ENCODE assay signal across 2 cellular contexts in the genomic region with DNA sequence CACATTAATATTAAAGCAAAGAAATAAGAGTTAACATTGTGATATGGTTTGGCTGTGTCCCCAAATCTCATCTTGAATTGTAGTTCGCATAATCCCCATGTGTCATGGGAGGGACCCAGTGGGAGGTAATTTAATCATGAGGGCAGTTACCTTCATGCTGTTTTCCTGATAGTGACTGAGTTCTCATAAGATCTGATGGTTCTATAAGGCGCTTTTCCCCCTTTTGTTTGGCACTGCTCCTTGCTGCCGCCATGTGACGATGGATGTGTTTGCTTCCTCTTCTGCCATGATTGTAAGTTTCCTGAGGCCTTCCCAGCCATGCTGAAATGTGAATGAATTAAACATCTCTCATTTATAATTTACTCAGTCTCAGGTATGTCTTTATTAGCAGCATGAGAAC.
TF ChIP-seq lines count a peak whose summit lies in the region.

No MANE protein-coding gene starts in this region.

TF ChIP-seq in SK-N-SH, 30 proteins besides CTCF, POLR2A, EP300 and RAD21:
- TF ChIP-seq, protein P1, sequence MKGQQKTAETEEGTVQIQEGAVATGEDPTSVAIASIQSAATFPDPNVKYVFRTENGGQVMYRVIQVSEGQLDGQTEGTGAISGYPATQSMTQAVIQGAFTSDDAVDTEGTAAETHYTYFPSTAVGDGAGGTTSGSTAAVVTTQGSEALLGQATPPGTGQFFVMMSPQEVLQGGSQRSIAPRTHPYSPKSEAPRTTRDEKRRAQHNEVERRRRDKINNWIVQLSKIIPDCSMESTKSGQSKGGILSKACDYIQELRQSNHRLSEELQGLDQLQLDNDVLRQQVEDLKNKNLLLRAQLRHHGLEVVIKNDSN (IDR thresholded peaks at IDR 0.05; ENCODE audit: borderline replicate concordance, low read depth), result no peak
- TF ChIP-seq, protein P2, sequence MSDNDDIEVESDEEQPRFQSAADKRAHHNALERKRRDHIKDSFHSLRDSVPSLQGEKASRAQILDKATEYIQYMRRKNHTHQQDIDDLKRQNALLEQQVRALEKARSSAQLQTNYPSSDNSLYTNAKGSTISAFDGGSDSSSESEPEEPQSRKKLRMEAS (IDR thresholded peaks at IDR 0.05; ENCODE audit: low read depth), result no peak
- TF ChIP-seq GABPA (IDR thresholded peaks at IDR 0.05; ENCODE audit: low read depth), result no peak
- no peak for TF ChIP-seq JUND (IDR thresholded peaks at IDR 0.05)
- TF ChIP-seq EZH2phosphoT487 (IDR thresholded peaks at IDR 0.05; ENCODE audit: borderline replicate concordance, low read depth), result no peak
- no peak for TF ChIP-seq GATA2 (CRISPR knock-in tag; IDR thresholded peaks at IDR 0.05)
- no peak for TF ChIP-seq POLR2AphosphoS5 (IDR thresholded peaks at IDR 0.05; ENCODE audit: low read depth, low read length)
- no peak for TF ChIP-seq RXRA (IDR thresholded peaks at IDR 0.05; ENCODE audit: borderline replicate concordance, low read depth)
- TF ChIP-seq TAF1 (IDR thresholded peaks at IDR 0.05; ENCODE audit: borderline replicate concordance, low read depth, low read length), result no peak
- TF ChIP-seq, protein P3, sequence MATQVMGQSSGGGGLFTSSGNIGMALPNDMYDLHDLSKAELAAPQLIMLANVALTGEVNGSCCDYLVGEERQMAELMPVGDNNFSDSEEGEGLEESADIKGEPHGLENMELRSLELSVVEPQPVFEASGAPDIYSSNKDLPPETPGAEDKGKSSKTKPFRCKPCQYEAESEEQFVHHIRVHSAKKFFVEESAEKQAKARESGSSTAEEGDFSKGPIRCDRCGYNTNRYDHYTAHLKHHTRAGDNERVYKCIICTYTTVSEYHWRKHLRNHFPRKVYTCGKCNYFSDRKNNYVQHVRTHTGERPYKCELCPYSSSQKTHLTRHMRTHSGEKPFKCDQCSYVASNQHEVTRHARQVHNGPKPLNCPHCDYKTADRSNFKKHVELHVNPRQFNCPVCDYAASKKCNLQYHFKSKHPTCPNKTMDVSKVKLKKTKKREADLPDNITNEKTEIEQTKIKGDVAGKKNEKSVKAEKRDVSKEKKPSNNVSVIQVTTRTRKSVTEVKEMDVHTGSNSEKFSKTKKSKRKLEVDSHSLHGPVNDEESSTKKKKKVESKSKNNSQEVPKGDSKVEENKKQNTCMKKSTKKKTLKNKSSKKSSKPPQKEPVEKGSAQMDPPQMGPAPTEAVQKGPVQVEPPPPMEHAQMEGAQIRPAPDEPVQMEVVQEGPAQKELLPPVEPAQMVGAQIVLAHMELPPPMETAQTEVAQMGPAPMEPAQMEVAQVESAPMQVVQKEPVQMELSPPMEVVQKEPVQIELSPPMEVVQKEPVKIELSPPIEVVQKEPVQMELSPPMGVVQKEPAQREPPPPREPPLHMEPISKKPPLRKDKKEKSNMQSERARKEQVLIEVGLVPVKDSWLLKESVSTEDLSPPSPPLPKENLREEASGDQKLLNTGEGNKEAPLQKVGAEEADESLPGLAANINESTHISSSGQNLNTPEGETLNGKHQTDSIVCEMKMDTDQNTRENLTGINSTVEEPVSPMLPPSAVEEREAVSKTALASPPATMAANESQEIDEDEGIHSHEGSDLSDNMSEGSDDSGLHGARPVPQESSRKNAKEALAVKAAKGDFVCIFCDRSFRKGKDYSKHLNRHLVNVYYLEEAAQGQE (IDR thresholded peaks at IDR 0.05; ENCODE audit: low read depth, low read length), result no peak
- TF ChIP-seq CHD2 (IDR thresholded peaks at IDR 0.05; ENCODE audit: low read length, partially characterized antibody), result no peak
- TF ChIP-seq, protein P4, sequence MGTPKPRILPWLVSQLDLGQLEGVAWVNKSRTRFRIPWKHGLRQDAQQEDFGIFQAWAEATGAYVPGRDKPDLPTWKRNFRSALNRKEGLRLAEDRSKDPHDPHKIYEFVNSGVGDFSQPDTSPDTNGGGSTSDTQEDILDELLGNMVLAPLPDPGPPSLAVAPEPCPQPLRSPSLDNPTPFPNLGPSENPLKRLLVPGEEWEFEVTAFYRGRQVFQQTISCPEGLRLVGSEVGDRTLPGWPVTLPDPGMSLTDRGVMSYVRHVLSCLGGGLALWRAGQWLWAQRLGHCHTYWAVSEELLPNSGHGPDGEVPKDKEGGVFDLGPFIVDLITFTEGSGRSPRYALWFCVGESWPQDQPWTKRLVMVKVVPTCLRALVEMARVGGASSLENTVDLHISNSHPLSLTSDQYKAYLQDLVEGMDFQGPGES (IDR thresholded peaks at IDR 0.05; ENCODE audit: low read depth, low read length), result no peak
- TF ChIP-seq FOXM1 (IDR thresholded peaks at IDR 0.05; ENCODE audit: low read depth), result no peak
- TF ChIP-seq MXI1 (IDR thresholded peaks at IDR 0.05; ENCODE audit: low read depth, low read length), result no peak

TF ChIP-seq in SK-N-SH treated with all-trans-retinoic acid at 6 μM for 48 hours, 23 proteins besides CTCF, POLR2A, EP300 and RAD21:
- TF ChIP-seq, protein P5, sequence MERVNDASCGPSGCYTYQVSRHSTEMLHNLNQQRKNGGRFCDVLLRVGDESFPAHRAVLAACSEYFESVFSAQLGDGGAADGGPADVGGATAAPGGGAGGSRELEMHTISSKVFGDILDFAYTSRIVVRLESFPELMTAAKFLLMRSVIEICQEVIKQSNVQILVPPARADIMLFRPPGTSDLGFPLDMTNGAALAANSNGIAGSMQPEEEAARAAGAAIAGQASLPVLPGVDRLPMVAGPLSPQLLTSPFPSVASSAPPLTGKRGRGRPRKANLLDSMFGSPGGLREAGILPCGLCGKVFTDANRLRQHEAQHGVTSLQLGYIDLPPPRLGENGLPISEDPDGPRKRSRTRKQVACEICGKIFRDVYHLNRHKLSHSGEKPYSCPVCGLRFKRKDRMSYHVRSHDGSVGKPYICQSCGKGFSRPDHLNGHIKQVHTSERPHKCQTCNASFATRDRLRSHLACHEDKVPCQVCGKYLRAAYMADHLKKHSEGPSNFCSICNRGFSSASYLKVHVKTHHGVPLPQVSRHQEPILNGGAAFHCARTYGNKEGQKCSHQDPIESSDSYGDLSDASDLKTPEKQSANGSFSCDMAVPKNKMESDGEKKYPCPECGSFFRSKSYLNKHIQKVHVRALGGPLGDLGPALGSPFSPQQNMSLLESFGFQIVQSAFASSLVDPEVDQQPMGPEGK (CRISPR knock-in tag; IDR thresholded peaks at IDR 0.05; ENCODE audit: borderline replicate concordance), result no peak
- TF ChIP-seq, protein P6, sequence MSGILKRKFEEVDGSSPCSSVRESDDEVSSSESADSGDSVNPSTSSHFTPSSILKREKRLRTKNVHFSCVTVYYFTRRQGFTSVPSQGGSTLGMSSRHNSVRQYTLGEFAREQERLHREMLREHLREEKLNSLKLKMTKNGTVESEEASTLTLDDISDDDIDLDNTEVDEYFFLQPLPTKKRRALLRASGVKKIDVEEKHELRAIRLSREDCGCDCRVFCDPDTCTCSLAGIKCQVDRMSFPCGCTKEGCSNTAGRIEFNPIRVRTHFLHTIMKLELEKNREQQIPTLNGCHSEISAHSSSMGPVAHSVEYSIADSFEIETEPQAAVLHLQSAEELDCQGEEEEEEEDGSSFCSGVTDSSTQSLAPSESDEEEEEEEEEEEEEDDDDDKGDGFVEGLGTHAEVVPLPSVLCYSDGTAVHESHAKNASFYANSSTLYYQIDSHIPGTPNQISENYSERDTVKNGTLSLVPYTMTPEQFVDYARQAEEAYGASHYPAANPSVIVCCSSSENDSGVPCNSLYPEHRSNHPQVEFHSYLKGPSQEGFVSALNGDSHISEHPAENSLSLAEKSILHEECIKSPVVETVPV (CRISPR knock-in tag; IDR thresholded peaks at IDR 0.05), result no peak
TF ChIP-seq in SK-N-SH treated with all-trans-retinoic acid at 6 μM for 48 hours: peak in this region for 0.
